1 cellular context compared by ENCODE assay signal in genomic region chr13:98252931-98253470, GRCh38.
TF ChIP-seq lines count a peak whose summit lies in the region.

No MANE protein-coding gene starts in this region.

TF ChIP-seq in WTC11, 78 proteins besides CTCF, POLR2A, EP300 and RAD21 (continued from another document):
- TF ChIP-seq PRDM15 (CRISPR knock-in tag; IDR thresholded peaks at IDR 0.05) = no peak
TF ChIP-seq in WTC11: peak in this region for 0.
